In genomic region chr20:40279390-40279789, GRCh38 we compare ENCODE assay signal across 10 cellular contexts.
DNase-seq lines count a peak whose midpoint lies in the region; ATAC-seq and TF ChIP-seq lines count a peak whose summit lies in the region.
"Had no signal": no experiment of that assay in that cellular context is flagged by ENCODE, and none has a peak within 500 bp of the region (broad histone marks: within the 10 kb centered on the region; RNA-seq: fewer than 3 reads in every experiment).

No MANE protein-coding gene starts in this region.

- H3K4me1 ChIP-seq in ES-I3 (ENCODE audit: insufficient read depth, low read length) (peaks cover 45% of the 10 kb centered on the region), RWPE2 (ENCODE audit: insufficient read depth, poor library complexity, severe bottlenecking) (peaks cover 22% of the 10 kb centered on the region)

- no peaks in the 10 kb centered on the region for H3K36me3 Mint-ChIP-seq in activated naive CD4-positive, alpha-beta T cell treated with anti-CD3 and anti-CD28 coated beads for 36 hours (ENCODE audit: low read depth)

- H3K9ac ChIP-seq in ES-I3 (ENCODE audit: low read depth, low read length) = 0 out of 2 replicates have a peak overlapping the region, but pooled peaks have one; percentile 6
- H3K9ac ChIP-seq: KMS-11 had no signal

- peaks cover 4% of the 10 kb centered on the region for H3K27me3 Mint-ChIP-seq in activated naive CD4-positive, alpha-beta T cell treated with anti-CD3 and anti-CD28 coated beads for 36 hours (ENCODE audit: low read depth)

- no peaks in the 10 kb centered on the region for H3K9me3 Mint-ChIP-seq in activated naive CD4-positive, alpha-beta T cell treated with anti-CD3 and anti-CD28 coated beads for 36 hours

- no peaks in the 10 kb centered on the region for H3K4me1 Mint-ChIP-seq in activated naive CD4-positive, alpha-beta T cell treated with anti-CD3 and anti-CD28 coated beads for 36 hours (ENCODE audit: low read depth)

- intact Hi-C loops in activated naive CD4-positive, alpha-beta T cell treated with anti-CD3 and anti-CD28 coated beads for 36 hours (cut with micrococcal nuclease) = no loop called here

- no peak for TF ChIP-seq CTCF in RWPE2 (IDR thresholded peaks at IDR 0.05; ENCODE audit: poor library complexity, severe bottlenecking)
- no peak for TF ChIP-seq CTCF in foreskin fibroblast (IDR thresholded peaks at IDR 0.05; ENCODE audit: low read depth, low read length)

- H3K27ac ChIP-seq in RWPE2 (ENCODE audit: poor library complexity, severe bottlenecking) = no peak overlapping the region
- H3K27ac ChIP-seq: KMS-11 had no signal

- no peak overlapping the region for H3K4me3 ChIP-seq in RWPE2 (ENCODE audit: severe bottlenecking)
- H3K4me3 ChIP-seq in foreskin fibroblast (ENCODE audit: low read depth in 1 of 2, low read length in 2 of 2) = no peak overlapping the region

- no peaks in the 10 kb centered on the region for H3K27me3 ChIP-seq in RWPE2 (ENCODE audit: insufficient read depth, poor library complexity, severe bottlenecking)

- CTCF ChIA-PET in activated naive CD4-positive, alpha-beta T cell treated with anti-CD3 and anti-CD28 coated beads for 36 hours (lab: Charles Lee) = no interaction called here

- H3K36me3 ChIP-seq in ES-I3 (ENCODE audit: insufficient read depth, low read length) (no peaks in the 10 kb centered on the region), RWPE2 (ENCODE audit: low read depth) (no peaks in the 10 kb centered on the region)

- no peak overlapping the region for H3K4me3 Mint-ChIP-seq in activated naive CD4-positive, alpha-beta T cell treated with anti-CD3 and anti-CD28 coated beads for 36 hours

- ATAC-seq in RWPE2 (ENCODE audit: low read depth) (peak; percentile 63), HG03521 (IDR thresholded peaks at IDR 0.05; ENCODE audit: unreplicated experiment) (no peak)

- no peak overlapping the region for H3K27ac Mint-ChIP-seq in activated naive CD4-positive, alpha-beta T cell treated with anti-CD3 and anti-CD28 coated beads for 36 hours

- DNase-seq in RWPE2 (ENCODE audit: low spot score) (no peak), foreskin fibroblast (peak; percentile 63 to 87), pons (ENCODE audit: low spot score) (peak; percentile 75), NCI-H1048 (lab: John Stamatoyannopoulos, UW) (no peak)
- DNase-seq in stimulated activated CD4-positive, alpha-beta T cell treated with anti-CD3 and anti-CD28 coated beads, Interleukin-4, amount 100 ng/mL, for 1 hour = no peak
- DNase-seq in activated naive CD4-positive, alpha-beta T cell treated with anti-CD3 and anti-CD28 coated beads for 36 hours = no peak
- DNase-seq: activated CD8-positive, alpha-beta memory T cell treated with anti-CD3 and anti-CD28 coated beads for 24 hours had no signal

- H3K9me3 ChIP-seq in ES-I3 (ENCODE audit: control insufficient read depth, insufficient read depth, low read length) = no peaks in the 10 kb centered on the region
- no peaks in the 10 kb centered on the region for H3K9me3 ChIP-seq in RWPE2 (ENCODE audit: severe bottlenecking)

Comparison
In these comparisons a context has a peak if more than half of its experiments do, and no peak if none do; other contexts are left out.
1. DNase-seq: peak in foreskin fibroblast (2 of 2) and pons (single experiment); none in RWPE2 (single experiment), stimulated activated CD4-positive, alpha-beta T cell treated with anti-CD3 and anti-CD28 coated beads, Interleukin-4, amount 100 ng/mL, for 1 hour (single experiment), activated naive CD4-positive, alpha-beta T cell treated with anti-CD3 and anti-CD28 coated beads for 36 hours (single experiment) and NCI-H1048 (single experiment).